In genomic region chr5:87233122-87233521, GRCh38 we compare ENCODE assay signal across 1 cellular context.
TF ChIP-seq lines count a peak whose summit lies in the region.

No MANE protein-coding gene starts in this region.

TF ChIP-seq in GM12878, 131 proteins besides CTCF, POLR2A, EP300 and RAD21:
- TF ChIP-seq RUNX3 (IDR thresholded peaks at IDR 0.05; ENCODE audit: low read length): no peak
- TF ChIP-seq HDGF (IDR thresholded peaks at IDR 0.05): no peak
- peak; percentile 53; the same call in 1 of the 2 replicates for TF ChIP-seq ATF2 (IDR thresholded peaks at IDR 0.05; ENCODE audit: low read length)
- TF ChIP-seq EGR1 (IDR thresholded peaks at IDR 0.05; ENCODE audit: borderline replicate concordance in 1 of 2, low read depth in 2 of 2, low read length in 2 of 2): no peak
- no peak for TF ChIP-seq SMAD5 (IDR thresholded peaks at IDR 0.05; ENCODE audit: low read depth)
- no peak for TF ChIP-seq MXI1 (IDR thresholded peaks at IDR 0.05; ENCODE audit: low read depth, low read length)
- TF ChIP-seq YY1 (IDR thresholded peaks at IDR 0.05; ENCODE audit: low read depth, low read length): 0 out of 2 replicates have a peak, but pooled peaks have one; percentile 28
- peak in 1 of 2 experiments; percentile 15; a peak in 1 of 4 replicates for TF ChIP-seq IKZF2 (IDR thresholded peaks at IDR 0.05)
- TF ChIP-seq MEF2B (IDR thresholded peaks at IDR 0.05; ENCODE audit: partially characterized antibody, poor library complexity, severe bottlenecking): peak; percentile 77
- no peak for TF ChIP-seq ZNF622 (IDR thresholded peaks at IDR 0.05)
- TF ChIP-seq BMI1 (IDR thresholded peaks at IDR 0.05; ENCODE audit: borderline replicate concordance): no peak
- no peak for TF ChIP-seq SMC3 (IDR thresholded peaks at IDR 0.05; ENCODE audit: borderline replicate concordance, low read length)
- no peak for TF ChIP-seq EED (IDR thresholded peaks at IDR 0.05; ENCODE audit: low read depth)
- TF ChIP-seq ATF7 (IDR thresholded peaks at IDR 0.05; ENCODE audit: low read depth): peak; percentile 65
- TF ChIP-seq ZBTB11 (CRISPR knock-in tag; IDR thresholded peaks at IDR 0.05): no peak
- no peak for TF ChIP-seq POU2F2 (IDR thresholded peaks at IDR 0.05; ENCODE audit: borderline replicate concordance, low read depth, low read length)
